ENCODE assay signal across 1 cellular context in genomic region chr3:171561601-171562323, GRCh38.
TF ChIP-seq lines count a peak whose summit lies in the region.

No MANE protein-coding gene starts in this region.

TF ChIP-seq in GM12878, 131 proteins besides CTCF, POLR2A, EP300 and RAD21 (continued from another document):
- TF ChIP-seq E4F1 (IDR thresholded peaks at IDR 0.05; ENCODE audit: borderline replicate concordance, partially characterized antibody) (no peak), MXI1 (IDR thresholded peaks at IDR 0.05; ENCODE audit: low read depth, low read length) (no peak), NBN (IDR thresholded peaks at IDR 0.05) (no peak), ATF2 (IDR thresholded peaks at IDR 0.05; ENCODE audit: low read length) (no peak), BCL11A (IDR thresholded peaks at IDR 0.05; ENCODE audit: low read depth, low read length) (no peak), SMAD1 (IDR thresholded peaks at IDR 0.05; ENCODE audit: low read depth, partially characterized antibody) (no peak), BMI1 (IDR thresholded peaks at IDR 0.05; ENCODE audit: borderline replicate concordance) (no peak), BHLHE40 (IDR thresholded peaks at IDR 0.05; ENCODE audit: borderline replicate concordance in 1 of 2, low read depth in 2 of 2, low read length in 1 of 2) (no peak), ZNF24 (IDR thresholded peaks at IDR 0.05) (0 out of 2 replicates have a peak, but pooled peaks have one; percentile 29), FOXM1 (IDR thresholded peaks at IDR 0.05; ENCODE audit: low read depth, low read length) (no peak), ZBED1 (IDR thresholded peaks at IDR 0.05; ENCODE audit: borderline replicate concordance) (no peak), NFYA (IDR thresholded peaks at IDR 0.05; ENCODE audit: borderline replicate concordance, low read depth, low read length) (no peak), SMAD5 (IDR thresholded peaks at IDR 0.05; ENCODE audit: low read depth) (no peak), SUZ12 (IDR thresholded peaks at IDR 0.05; ENCODE audit: unreplicated experiment) (no peak), EED (IDR thresholded peaks at IDR 0.05; ENCODE audit: low read depth) (0 out of 2 replicates have a peak, but pooled peaks have one; percentile 23), NFIC (IDR thresholded peaks at IDR 0.05; ENCODE audit: low read depth, low read length) (no peak; the same call in 1 of the 2 replicates), CREB1 (IDR thresholded peaks at IDR 0.05; ENCODE audit: low read depth) (peak; percentile 69; the same call in 1 of the 2 replicates), CBFB (IDR thresholded peaks at IDR 0.05; ENCODE audit: low read depth) (no peak), PBX3 (IDR thresholded peaks at IDR 0.05; ENCODE audit: insufficient replicate concordance, low read depth, low read length) (no peak), CUX1 (IDR thresholded peaks at IDR 0.05; ENCODE audit: insufficient replicate concordance, low read depth, low read length) (no peak), ZNF207 (IDR thresholded peaks at IDR 0.05; ENCODE audit: borderline replicate concordance) (no peak), JUND (IDR thresholded peaks at IDR 0.05; ENCODE audit: low read depth, low read length) (peak; percentile 47; the same call in 1 of the 2 replicates)
